ENCODE assay signal across 1 cellular context in the genomic region with DNA sequence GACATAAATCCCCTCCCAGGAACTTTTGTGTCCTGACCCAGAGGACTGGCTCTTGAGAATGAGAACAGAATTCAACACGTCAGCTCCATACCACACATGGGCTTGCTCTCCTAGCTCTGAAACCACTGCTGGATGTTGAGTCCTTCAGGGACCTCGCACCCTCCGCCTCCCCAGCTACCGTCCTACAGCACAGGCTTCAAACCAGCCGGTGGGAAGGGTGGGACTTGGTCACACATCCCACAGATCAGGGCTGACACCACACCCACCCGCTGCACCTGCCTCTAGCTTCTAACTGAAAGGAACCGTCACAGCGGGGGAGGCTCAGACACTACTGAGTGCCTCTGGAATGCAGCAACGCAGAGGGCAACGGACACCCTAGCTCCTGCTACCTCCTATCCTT.
TF ChIP-seq lines count a peak whose summit lies in the region.

No MANE protein-coding gene starts in this region.

TF ChIP-seq in A549, 52 proteins besides CTCF, POLR2A, EP300 and RAD21 (continued from another document):
- TF ChIP-seq USF2 (IDR thresholded peaks at IDR 0.05), result no peak
- TF ChIP-seq PBX3 (IDR thresholded peaks at IDR 0.05), result no peak
- no peak for TF ChIP-seq HOXB13 (CRISPR knock-in tag; IDR thresholded peaks at IDR 0.05; ENCODE audit: low read depth)
- TF ChIP-seq RFX5 (IDR thresholded peaks at IDR 0.05), result no peak
- TF ChIP-seq, protein P1, sequence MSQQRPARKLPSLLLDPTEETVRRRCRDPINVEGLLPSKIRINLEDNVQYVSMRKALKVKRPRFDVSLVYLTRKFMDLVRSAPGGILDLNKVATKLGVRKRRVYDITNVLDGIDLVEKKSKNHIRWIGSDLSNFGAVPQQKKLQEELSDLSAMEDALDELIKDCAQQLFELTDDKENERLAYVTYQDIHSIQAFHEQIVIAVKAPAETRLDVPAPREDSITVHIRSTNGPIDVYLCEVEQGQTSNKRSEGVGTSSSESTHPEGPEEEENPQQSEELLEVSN (IDR thresholded peaks at IDR 0.05; ENCODE audit: borderline replicate concordance, low read depth), result no peak
- no peak for TF ChIP-seq HEYL (CRISPR knock-in tag; IDR thresholded peaks at IDR 0.05)
- no peak for TF ChIP-seq FOSL2 (IDR thresholded peaks at IDR 0.05)
- no peak for TF ChIP-seq FOSL2 (CRISPR knock-in tag; IDR thresholded peaks at IDR 0.05)
- no peak for TF ChIP-seq HMGXB4 (CRISPR knock-in tag; IDR thresholded peaks at IDR 0.05; ENCODE audit: borderline replicate concordance)
- TF ChIP-seq JUNB (IDR thresholded peaks at IDR 0.05), result no peak
- TF ChIP-seq MAZ (IDR thresholded peaks at IDR 0.05; ENCODE audit: borderline replicate concordance, low read depth, low read length), result no peak
- no peak for TF ChIP-seq HOXB5 (CRISPR knock-in tag; IDR thresholded peaks at IDR 0.05)
- no peak for TF ChIP-seq RNF2 (IDR thresholded peaks at IDR 0.05; ENCODE audit: borderline replicate concordance, low read depth)
- TF ChIP-seq ESRRA (IDR thresholded peaks at IDR 0.05; ENCODE audit: borderline replicate concordance, low read length), result no peak
- no peak for TF ChIP-seq BHLHE40 (IDR thresholded peaks at IDR 0.05; ENCODE audit: low read depth, low read length)
TF ChIP-seq in A549: peak in this region for 0.
